26 cellular contexts compared by ENCODE assay signal in genomic region chr11:22189660-22190059, GRCh38. TPM values are rescaled to one million over a fixed set of nuclear protein-coding genes. Genes with fewer than 3 reads are reported as not detected.
DNase-seq lines count a peak whose midpoint lies in the region; ATAC-seq and TF ChIP-seq lines count a peak whose summit lies in the region.
"Had no signal": no experiment of that assay in that cellular context is flagged by ENCODE, and none has a peak within 500 bp of the region (broad histone marks: within the 10 kb centered on the region; RNA-seq: fewer than 3 reads in every experiment).

No MANE protein-coding gene starts in this region.

- H3K4me1 ChIP-seq in A673 (ENCODE audit: insufficient read depth, low read length, poor library complexity, severe bottlenecking), result peaks cover 13% of the 10 kb centered on the region
- H3K4me1 ChIP-seq: BE2C had no signal

- no peaks in the 10 kb centered on the region for H3K9me3 ChIP-seq in A673 (ENCODE audit: low read depth, low read length, poor library complexity, severe bottlenecking)
- H3K9me3 ChIP-seq: A549, BE2C, BLaER1 had no signal

- no peak overlapping the region for H3K4me3 ChIP-seq in A673 (ENCODE audit: low read depth, low read length, poor library complexity, severe bottlenecking)
- H3K4me3 ChIP-seq: A549, BLaER1, GM12878 had no signal

- CTCF ChIA-PET in A673 (lab: Charles Lee), result no interaction called here

- ATAC-seq in GM21717 (IDR thresholded peaks at IDR 0.05; ENCODE audit: unreplicated experiment), result no peak
- ATAC-seq: A549, GM12878 had no signal

- H3K27me3 ChIP-seq in A673 (replicated peaks; ENCODE audit: insufficient read depth, low read depth, low read length, poor library complexity), result no peaks in the 10 kb centered on the region
- H3K27me3 ChIP-seq: BE2C, BLaER1 had no signal

- H3K27ac ChIP-seq in A673 (ENCODE audit: low read depth, low read length, poor library complexity, severe bottlenecking), result no peak overlapping the region
- H3K27ac ChIP-seq: 22Rv1, A549, BLaER1 had no signal

- peak; percentile 20 for DNase-seq in NCI-H82 (lab: John Stamatoyannopoulos, UW)
- DNase-seq in NCI-H82 treated with DMSO at 0.1 percent for 48 hours (lab: John Stamatoyannopoulos, UW; ENCODE audit: unreplicated experiment), result no peak
- peak; percentile 41 for DNase-seq in A673 (ENCODE audit: low spot score)
- DNase-seq in left kidney (ENCODE audit: low read depth, low spot score), result peak; percentile 2
- DNase-seq in renal cortical epithelial cell (ENCODE audit: low read depth), result peak; percentile 36
- DNase-seq in NCI-H748 treated with DMSO at 0.1 percent for 48 hours (lab: John Stamatoyannopoulos, UW), result no peak
- DNase-seq in NCI-H2107 (lab: John Stamatoyannopoulos, UW), result no peak
- DNase-seq: ACHN; BE2C; C1 segment of cervical spinal cord; CD4-positive, alpha-beta memory T cell; CD4-positive, CD25-positive, alpha-beta regulatory T cell; CD8-positive, alpha-beta memory T cell; COR-L47; DMS 273 treated with DMSO at 0.1 percent for 48 hours; DMS153; DMS53; DMS79; DND-41; EL; GDM1 had no signal

- BruUV-seq in A673 (replicated peaks; lab: Mats Ljungman, UMichigan), result no TSS peak

- intact Hi-C loops in A673 (cut with micrococcal nuclease; ENCODE audit: unreplicated experiment), result loop anchor here (5.0 kb wide), 1 partner anchor 53 kb away; no protein-coding TSS in a partner anchor

- POLR2A ChIA-PET in A673 (lab: Charles Lee; ENCODE audit: low non-redundant PET), result no interaction called here

- TF ChIP-seq CTCF in A673 (conservative IDR thresholded peaks at IDR 0.05; ENCODE audit: low read depth, low read length), result no peak

- H3K36me3 ChIP-seq in A673 (ENCODE audit: insufficient read depth, low read length, poor library complexity, severe bottlenecking), result no peaks in the 10 kb centered on the region
- H3K36me3 ChIP-seq: BE2C, BLaER1 had no signal

RNA-seq across cellular contexts. Expression of gene ANO5, which starts 3.2 kb away (rescaled TPM):
- total RNA-seq in A673 (2021) (3.7 and 3.8 TPM in 2 replicates), renal cortical epithelial cell (5.8 and 9.0 TPM in 2 replicates)
- total RNA-seq: CD4-positive, CD25-positive, alpha-beta regulatory T cell had no signal

Comparison
In these comparisons a context has a peak if more than half of its experiments do, and no peak if none do; other contexts are left out.
1. DNase-seq: peak in NCI-H82 (single experiment), A673 (single experiment), left kidney (single experiment) and renal cortical epithelial cell (single experiment); none in NCI-H82 treated with DMSO at 0.1 percent for 48 hours (single experiment), NCI-H748 treated with DMSO at 0.1 percent for 48 hours (single experiment) and NCI-H2107 (single experiment).